In genomic region chr20:25399038-25399430, GRCh38 we compare ENCODE assay signal across 8 cellular contexts. TPM values are rescaled to one million over a fixed set of nuclear protein-coding genes. Genes with fewer than 3 reads are reported as not detected.
A peak's percentile ranks its signal among the peaks of the same experiment; 100 is the strongest.
DNase-seq lines count a peak whose midpoint lies in the region; ATAC-seq, FAIRE-seq and TF ChIP-seq lines count a peak whose summit lies in the region.

No MANE protein-coding gene starts in this region.

- H3K4me3 ChIP-seq in AG04450 (ENCODE audit: low read depth, low read length) (no peak overlapping the region), GM12865 (ENCODE audit: low read depth, low read length) (no peak overlapping the region), brain microvascular endothelial cell (ENCODE audit: low read depth, low read length) (no peak overlapping the region)

- POLR2A ChIA-PET in AG04450 (lab: Yijun Ruan, JAX), result interaction anchor here (0.8 to 3.2 kb wide), 2 partner anchors 9 to 103 kb away, joined by 5 to 7 read pairs; partner anchors contain the start of gene GINS1

- TF ChIP-seq CTCF in AG04450 (IDR thresholded peaks at IDR 0.05; ENCODE audit: low read depth, low read length) (peak; percentile 68), GM12865 (IDR thresholded peaks at IDR 0.05; ENCODE audit: insufficient read depth, low read depth, low read length, missing control alignments) (peak; percentile 55), brain microvascular endothelial cell (IDR thresholded peaks at IDR 0.05; ENCODE audit: low read depth, low read length, missing control alignments) (peak; percentile 66)

- H3K27ac Mint-ChIP-seq in stimulated activated effector memory CD8-positive, alpha-beta T cell treated with anti-CD3 and anti-CD28 coated beads, Interleukin-12 subunit alpha, Interleukin-12 subunit beta, amount 100 ng/mL, for 72 hours, result no peak overlapping the region

- no peaks in the 10 kb centered on the region for H3K4me1 Mint-ChIP-seq in stimulated activated effector memory CD8-positive, alpha-beta T cell treated with anti-CD3 and anti-CD28 coated beads, Interleukin-12 subunit alpha, Interleukin-12 subunit beta, amount 100 ng/mL, for 72 hours

- H3K9me3 Mint-ChIP-seq in stimulated activated effector memory CD8-positive, alpha-beta T cell treated with anti-CD3 and anti-CD28 coated beads, Interleukin-12 subunit alpha, Interleukin-12 subunit beta, amount 100 ng/mL, for 72 hours, result peaks cover 10% of the 10 kb centered on the region

- no peak overlapping the region for H3K4me3 Mint-ChIP-seq in stimulated activated effector memory CD8-positive, alpha-beta T cell treated with anti-CD3 and anti-CD28 coated beads, Interleukin-12 subunit alpha, Interleukin-12 subunit beta, amount 100 ng/mL, for 72 hours

- CTCF ChIA-PET in AG04450 (lab: Charles Lee), result interaction anchor here (0.6 to 5.7 kb wide), 31 partner anchors 8 to 438 kb away, joined by 3 to 93 read pairs (median 5); partner anchors contain the start of genes ENTPD6, GINS1 and PYGB

- H3K27me3 ChIP-seq in AG04450 (ENCODE audit: control insufficient read depth, insufficient read depth, low read length), result no peaks in the 10 kb centered on the region
- no peaks in the 10 kb centered on the region for H3K27me3 ChIP-seq in brain microvascular endothelial cell (replicated peaks)

- in situ Hi-C loops in KBM-7 (cut with MboI; ENCODE audit: low pct_unique_long_range_greater_than_20kb, low sequenced_read_pairs) (loop anchor here (25.0 kb wide), 1 partner anchor 362 kb away; no protein-coding TSS in a partner anchor), brain microvascular endothelial cell (cut with HindIII; ENCODE audit: low pct_ligation_motif_present, low sequenced_read_pairs) (no loop called here)

- FAIRE-seq in islet of Langerhans (lab: Jason Lieb, UNC), result peak; percentile 56

- no peaks in the 10 kb centered on the region for H3K36me3 Mint-ChIP-seq in stimulated activated effector memory CD8-positive, alpha-beta T cell treated with anti-CD3 and anti-CD28 coated beads, Interleukin-12 subunit alpha, Interleukin-12 subunit beta, amount 100 ng/mL, for 72 hours

- no peaks in the 10 kb centered on the region for H3K36me3 ChIP-seq in brain microvascular endothelial cell (replicated peaks)

- H3K27ac ChIP-seq in AG04450 (ENCODE audit: low read depth, low read length) (no peak overlapping the region), brain microvascular endothelial cell (no peak overlapping the region)

- ATAC-seq in stimulated activated effector memory CD8-positive, alpha-beta T cell treated with anti-CD3 and anti-CD28 coated beads, Interleukin-12 subunit alpha, Interleukin-12 subunit beta, amount 100 ng/mL, for 72 hours, result peak; percentile 58

- peak; percentile 59 for DNase-seq in AG04450 (ENCODE audit: low read depth, low spot score)
- DNase-seq in GM12865 (ENCODE audit: low read depth), result peak; percentile 66
- peak; percentile 77 for DNase-seq in KBM-7
- peak; percentile 43 for DNase-seq in NOMO-1 treated with DMSO at 0.1 percent for 48 hours (lab: John Stamatoyannopoulos, UW; ENCODE audit: unreplicated experiment)
- peak; percentile 80 for DNase-seq in brain microvascular endothelial cell
- peak in 1 of 2 donors; percentile 14 for DNase-seq in stimulated activated effector memory CD8-positive, alpha-beta T cell treated with anti-CD3 and anti-CD28 coated beads, Interleukin-12 subunit alpha, Interleukin-12 subunit beta, amount 100 ng/mL, for 72 hours (ENCODE audit: low spot score in 2 of 2)
- no peak for DNase-seq in NK-92 (lab: John Stamatoyannopoulos, UW; ENCODE audit: unreplicated experiment)

- H3K9me3 ChIP-seq in AG04450 (ENCODE audit: control insufficient read depth, insufficient read depth, low read length), result peaks cover 20% of the 10 kb centered on the region

RNA-seq across cellular contexts. Expression of gene ABHD12, which starts 8.4 kb away (rescaled TPM):
- polyA plus RNA-seq in AG04450 (2011; rRNA removed), result 33.6 and 38.5 TPM in 2 replicates
- polyA minus RNA-seq in AG04450 (2011; rRNA and poly(A)+ RNA removed), result 31.8 and 39.3 TPM in 2 replicates

RNA-seq across cellular contexts. Expression of gene GINS1, which starts 8.4 kb away (rescaled TPM):
- polyA plus RNA-seq in AG04450 (2011; rRNA removed), result 2.8 and 3.7 TPM in 2 replicates
- 3.1 and 3.4 TPM in 2 replicates for polyA minus RNA-seq in AG04450 (2011; rRNA and poly(A)+ RNA removed)
